In genomic region chr2:7052404-7052803, GRCh38 we compare ENCODE assay signal across 1 cellular context.
TF ChIP-seq lines count a peak whose summit lies in the region.

No MANE protein-coding gene starts in this region.

TF ChIP-seq in GM23338, 12 proteins besides CTCF, POLR2A, EP300 and RAD21 (continued from another document):
- no peak for TF ChIP-seq ZNF462 (CRISPR knock-in tag; IDR thresholded peaks at IDR 0.05)
- no peak for TF ChIP-seq REST (IDR thresholded peaks at IDR 0.05; ENCODE audit: unreplicated experiment)
- no peak for TF ChIP-seq JUNB (IDR thresholded peaks at IDR 0.05; ENCODE audit: unreplicated experiment)
- no peak for TF ChIP-seq ZNF331 (CRISPR knock-in tag; IDR thresholded peaks at IDR 0.05; ENCODE audit: low read depth)
- TF ChIP-seq EZH2 (IDR thresholded peaks at IDR 0.05; ENCODE audit: low read depth, unreplicated experiment), result no peak
TF ChIP-seq in GM23338: peak in this region for 0.
